Comparison of ENCODE assay signal across 1 cellular context in the genomic region with DNA sequence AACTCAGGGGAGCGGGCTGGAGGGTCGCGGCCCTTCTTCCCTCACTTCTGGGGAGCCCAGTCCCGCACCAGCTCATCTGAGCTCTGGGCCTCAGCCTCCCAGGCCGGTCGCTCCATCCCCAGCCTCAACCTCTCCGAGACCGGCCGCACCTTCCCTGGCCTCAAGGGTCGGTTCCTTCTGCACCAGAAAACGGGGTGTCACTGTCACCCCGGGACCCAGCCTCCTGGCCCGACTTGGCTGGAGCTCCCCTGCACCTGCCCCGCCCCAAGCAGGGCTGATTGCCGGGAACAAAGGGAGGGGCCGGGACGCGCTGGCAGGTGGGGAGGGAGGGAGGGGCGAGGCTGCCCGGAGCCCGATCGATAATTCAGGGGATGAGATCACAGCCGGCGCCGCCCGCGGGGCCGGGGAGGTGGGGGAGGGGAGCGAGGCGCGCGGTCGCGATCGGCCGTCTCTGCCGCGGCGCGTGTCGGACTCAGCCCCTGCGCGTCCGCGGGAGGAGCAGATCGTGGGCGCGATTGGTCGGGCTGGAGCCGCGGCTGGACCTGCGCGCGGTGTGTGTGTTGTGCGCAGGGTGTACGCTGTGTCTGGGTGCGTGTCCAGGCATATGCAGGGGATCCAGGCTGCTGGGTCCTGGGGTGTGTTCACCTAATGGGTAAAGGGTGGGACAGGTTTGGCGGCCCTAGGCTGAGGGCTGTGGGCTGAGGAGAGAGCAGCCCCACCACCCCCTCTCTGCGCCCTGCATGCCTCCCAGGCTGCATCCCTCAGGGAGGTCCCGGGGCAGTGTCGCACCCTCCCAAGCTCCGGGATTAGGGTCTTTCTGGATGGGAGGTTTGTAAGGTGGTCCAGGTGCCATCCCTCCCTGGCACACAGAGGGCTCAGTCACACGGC.
TF ChIP-seq lines count a peak whose summit lies in the region.

No MANE protein-coding gene starts in this region.

TF ChIP-seq in HepG2, 621 proteins besides CTCF, POLR2A, EP300 and RAD21 (continued from another document and continues in another):
- TF ChIP-seq, protein P1, sequence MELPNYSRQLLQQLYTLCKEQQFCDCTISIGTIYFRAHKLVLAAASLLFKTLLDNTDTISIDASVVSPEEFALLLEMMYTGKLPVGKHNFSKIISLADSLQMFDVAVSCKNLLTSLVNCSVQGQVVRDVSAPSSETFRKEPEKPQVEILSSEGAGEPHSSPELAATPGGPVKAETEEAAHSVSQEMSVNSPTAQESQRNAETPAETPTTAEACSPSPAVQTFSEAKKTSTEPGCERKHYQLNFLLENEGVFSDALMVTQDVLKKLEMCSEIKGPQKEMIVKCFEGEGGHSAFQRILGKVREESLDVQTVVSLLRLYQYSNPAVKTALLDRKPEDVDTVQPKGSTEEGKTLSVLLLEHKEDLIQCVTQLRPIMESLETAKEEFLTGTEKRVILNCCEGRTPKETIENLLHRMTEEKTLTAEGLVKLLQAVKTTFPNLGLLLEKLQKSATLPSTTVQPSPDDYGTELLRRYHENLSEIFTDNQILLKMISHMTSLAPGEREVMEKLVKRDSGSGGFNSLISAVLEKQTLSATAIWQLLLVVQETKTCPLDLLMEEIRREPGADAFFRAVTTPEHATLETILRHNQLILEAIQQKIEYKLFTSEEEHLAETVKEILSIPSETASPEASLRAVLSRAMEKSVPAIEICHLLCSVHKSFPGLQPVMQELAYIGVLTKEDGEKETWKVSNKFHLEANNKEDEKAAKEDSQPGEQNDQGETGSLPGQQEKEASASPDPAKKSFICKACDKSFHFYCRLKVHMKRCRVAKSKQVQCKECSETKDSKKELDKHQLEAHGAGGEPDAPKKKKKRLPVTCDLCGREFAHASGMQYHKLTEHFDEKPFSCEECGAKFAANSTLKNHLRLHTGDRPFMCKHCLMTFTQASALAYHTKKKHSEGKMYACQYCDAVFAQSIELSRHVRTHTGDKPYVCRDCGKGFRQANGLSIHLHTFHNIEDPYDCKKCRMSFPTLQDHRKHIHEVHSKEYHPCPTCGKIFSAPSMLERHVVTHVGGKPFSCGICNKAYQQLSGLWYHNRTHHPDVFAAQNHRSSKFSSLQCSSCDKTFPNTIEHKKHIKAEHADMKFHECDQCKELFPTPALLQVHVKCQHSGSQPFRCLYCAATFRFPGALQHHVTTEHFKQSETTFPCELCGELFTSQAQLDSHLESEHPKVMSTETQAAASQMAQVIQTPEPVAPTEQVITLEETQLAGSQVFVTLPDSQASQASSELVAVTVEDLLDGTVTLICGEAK (IDR thresholded peaks at IDR 0.05), result no peak
- TF ChIP-seq, protein P1 (CRISPR knock-in tag; IDR thresholded peaks at IDR 0.05), result no peak
- TF ChIP-seq ZNF567 (CRISPR knock-in tag; IDR thresholded peaks at IDR 0.05; ENCODE audit: borderline replicate concordance), result no peak
- TF ChIP-seq CREM (IDR thresholded peaks at IDR 0.05), result no peak
- no peak for TF ChIP-seq CREM (CRISPR knock-in tag; IDR thresholded peaks at IDR 0.05)
- TF ChIP-seq MEF2D (CRISPR knock-in tag; IDR thresholded peaks at IDR 0.05), result no peak
- peak; percentile 73 for TF ChIP-seq BORCS8-MEF2B (CRISPR knock-in tag; IDR thresholded peaks at IDR 0.05)
- TF ChIP-seq ZBTB38 (CRISPR knock-in tag; IDR thresholded peaks at IDR 0.05), result no peak; the same call in 1 of the 2 replicates
- TF ChIP-seq, protein P2, sequence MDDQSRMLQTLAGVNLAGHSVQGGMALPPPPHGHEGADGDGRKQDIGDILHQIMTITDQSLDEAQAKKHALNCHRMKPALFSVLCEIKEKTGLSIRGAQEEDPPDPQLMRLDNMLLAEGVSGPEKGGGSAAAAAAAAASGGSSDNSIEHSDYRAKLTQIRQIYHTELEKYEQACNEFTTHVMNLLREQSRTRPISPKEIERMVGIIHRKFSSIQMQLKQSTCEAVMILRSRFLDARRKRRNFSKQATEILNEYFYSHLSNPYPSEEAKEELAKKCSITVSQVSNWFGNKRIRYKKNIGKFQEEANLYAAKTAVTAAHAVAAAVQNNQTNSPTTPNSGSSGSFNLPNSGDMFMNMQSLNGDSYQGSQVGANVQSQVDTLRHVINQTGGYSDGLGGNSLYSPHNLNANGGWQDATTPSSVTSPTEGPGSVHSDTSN (CRISPR knock-in tag; IDR thresholded peaks at IDR 0.05; ENCODE audit: borderline replicate concordance), result no peak
- TF ChIP-seq ZNF777 (CRISPR knock-in tag; IDR thresholded peaks at IDR 0.05), result no peak; the same call in 1 of the 2 replicates
- TF ChIP-seq, protein P3, sequence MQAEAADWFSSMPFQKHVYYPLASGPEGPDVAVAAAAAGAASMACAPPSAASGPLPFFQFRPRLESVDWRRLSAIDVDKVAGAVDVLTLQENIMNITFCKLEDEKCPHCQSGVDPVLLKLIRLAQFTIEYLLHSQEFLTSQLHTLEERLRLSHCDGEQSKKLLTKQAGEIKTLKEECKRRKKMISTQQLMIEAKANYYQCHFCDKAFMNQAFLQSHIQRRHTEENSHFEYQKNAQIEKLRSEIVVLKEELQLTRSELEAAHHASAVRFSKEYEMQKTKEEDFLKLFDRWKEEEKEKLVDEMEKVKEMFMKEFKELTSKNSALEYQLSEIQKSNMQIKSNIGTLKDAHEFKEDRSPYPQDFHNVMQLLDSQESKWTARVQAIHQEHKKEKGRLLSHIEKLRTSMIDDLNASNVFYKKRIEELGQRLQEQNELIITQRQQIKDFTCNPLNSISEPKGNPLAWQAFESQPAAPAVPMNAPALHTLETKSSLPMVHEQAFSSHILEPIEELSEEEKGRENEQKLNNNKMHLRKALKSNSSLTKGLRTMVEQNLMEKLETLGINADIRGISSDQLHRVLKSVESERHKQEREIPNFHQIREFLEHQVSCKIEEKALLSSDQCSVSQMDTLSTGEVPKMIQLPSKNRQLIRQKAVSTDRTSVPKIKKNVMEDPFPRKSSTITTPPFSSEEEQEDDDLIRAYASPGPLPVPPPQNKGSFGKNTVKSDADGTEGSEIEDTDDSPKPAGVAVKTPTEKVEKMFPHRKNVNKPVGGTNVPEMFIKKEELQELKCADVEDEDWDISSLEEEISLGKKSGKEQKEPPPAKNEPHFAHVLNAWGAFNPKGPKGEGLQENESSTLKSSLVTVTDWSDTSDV (CRISPR knock-in tag; IDR thresholded peaks at IDR 0.05), result no peak
- TF ChIP-seq, protein P4, sequence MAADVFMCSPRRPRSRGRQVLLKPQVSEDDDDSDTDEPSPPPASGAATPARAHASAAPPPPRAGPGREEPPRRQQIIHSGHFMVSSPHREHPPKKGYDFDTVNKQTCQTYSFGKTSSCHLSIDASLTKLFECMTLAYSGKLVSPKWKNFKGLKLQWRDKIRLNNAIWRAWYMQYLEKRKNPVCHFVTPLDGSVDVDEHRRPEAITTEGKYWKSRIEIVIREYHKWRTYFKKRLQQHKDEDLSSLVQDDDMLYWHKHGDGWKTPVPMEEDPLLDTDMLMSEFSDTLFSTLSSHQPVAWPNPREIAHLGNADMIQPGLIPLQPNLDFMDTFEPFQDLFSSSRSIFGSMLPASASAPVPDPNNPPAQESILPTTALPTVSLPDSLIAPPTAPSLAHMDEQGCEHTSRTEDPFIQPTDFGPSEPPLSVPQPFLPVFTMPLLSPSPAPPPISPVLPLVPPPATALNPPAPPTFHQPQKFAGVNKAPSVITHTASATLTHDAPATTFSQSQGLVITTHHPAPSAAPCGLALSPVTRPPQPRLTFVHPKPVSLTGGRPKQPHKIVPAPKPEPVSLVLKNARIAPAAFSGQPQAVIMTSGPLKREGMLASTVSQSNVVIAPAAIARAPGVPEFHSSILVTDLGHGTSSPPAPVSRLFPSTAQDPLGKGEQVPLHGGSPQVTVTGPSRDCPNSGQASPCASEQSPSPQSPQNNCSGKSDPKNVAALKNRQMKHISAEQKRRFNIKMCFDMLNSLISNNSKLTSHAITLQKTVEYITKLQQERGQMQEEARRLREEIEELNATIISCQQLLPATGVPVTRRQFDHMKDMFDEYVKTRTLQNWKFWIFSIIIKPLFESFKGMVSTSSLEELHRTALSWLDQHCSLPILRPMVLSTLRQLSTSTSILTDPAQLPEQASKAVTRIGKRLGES (CRISPR knock-in tag; IDR thresholded peaks at IDR 0.05; ENCODE audit: borderline replicate concordance), result no peak
- TF ChIP-seq ZNF552 (CRISPR knock-in tag; IDR thresholded peaks at IDR 0.05; ENCODE audit: borderline replicate concordance), result no peak
- TF ChIP-seq, protein P5, sequence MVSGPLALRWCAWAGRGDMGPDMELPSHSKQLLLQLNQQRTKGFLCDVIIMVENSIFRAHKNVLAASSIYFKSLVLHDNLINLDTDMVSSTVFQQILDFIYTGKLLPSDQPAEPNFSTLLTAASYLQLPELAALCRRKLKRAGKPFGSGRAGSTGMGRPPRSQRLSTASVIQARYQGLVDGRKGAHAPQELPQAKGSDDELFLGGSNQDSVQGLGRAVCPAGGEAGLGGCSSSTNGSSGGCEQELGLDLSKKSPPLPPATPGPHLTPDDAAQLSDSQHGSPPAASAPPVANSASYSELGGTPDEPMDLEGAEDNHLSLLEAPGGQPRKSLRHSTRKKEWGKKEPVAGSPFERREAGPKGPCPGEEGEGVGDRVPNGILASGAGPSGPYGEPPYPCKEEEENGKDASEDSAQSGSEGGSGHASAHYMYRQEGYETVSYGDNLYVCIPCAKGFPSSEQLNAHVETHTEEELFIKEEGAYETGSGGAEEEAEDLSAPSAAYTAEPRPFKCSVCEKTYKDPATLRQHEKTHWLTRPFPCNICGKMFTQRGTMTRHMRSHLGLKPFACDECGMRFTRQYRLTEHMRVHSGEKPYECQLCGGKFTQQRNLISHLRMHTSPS (CRISPR knock-in tag; IDR thresholded peaks at IDR 0.05; ENCODE audit: low read depth), result peak; percentile 71
- TF ChIP-seq TBP (CRISPR knock-in tag; IDR thresholded peaks at IDR 0.05), result no peak
- TF ChIP-seq ZNF557 (CRISPR knock-in tag; IDR thresholded peaks at IDR 0.05), result no peak
- 0 out of 2 replicates have a peak, but pooled peaks have one; percentile 42 for TF ChIP-seq ZNF563 (CRISPR knock-in tag; IDR thresholded peaks at IDR 0.05)
- TF ChIP-seq PHF8 (CRISPR knock-in tag; IDR thresholded peaks at IDR 0.05), result no peak
- TF ChIP-seq, protein P6, sequence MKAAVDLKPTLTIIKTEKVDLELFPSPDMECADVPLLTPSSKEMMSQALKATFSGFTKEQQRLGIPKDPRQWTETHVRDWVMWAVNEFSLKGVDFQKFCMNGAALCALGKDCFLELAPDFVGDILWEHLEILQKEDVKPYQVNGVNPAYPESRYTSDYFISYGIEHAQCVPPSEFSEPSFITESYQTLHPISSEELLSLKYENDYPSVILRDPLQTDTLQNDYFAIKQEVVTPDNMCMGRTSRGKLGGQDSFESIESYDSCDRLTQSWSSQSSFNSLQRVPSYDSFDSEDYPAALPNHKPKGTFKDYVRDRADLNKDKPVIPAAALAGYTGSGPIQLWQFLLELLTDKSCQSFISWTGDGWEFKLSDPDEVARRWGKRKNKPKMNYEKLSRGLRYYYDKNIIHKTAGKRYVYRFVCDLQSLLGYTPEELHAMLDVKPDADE (CRISPR knock-in tag; IDR thresholded peaks at IDR 0.05), result no peak
- no peak for TF ChIP-seq RBAK (CRISPR knock-in tag; IDR thresholded peaks at IDR 0.05)
- TF ChIP-seq MTA3 (CRISPR knock-in tag; IDR thresholded peaks at IDR 0.05), result no peak
- TF ChIP-seq, protein P7, sequence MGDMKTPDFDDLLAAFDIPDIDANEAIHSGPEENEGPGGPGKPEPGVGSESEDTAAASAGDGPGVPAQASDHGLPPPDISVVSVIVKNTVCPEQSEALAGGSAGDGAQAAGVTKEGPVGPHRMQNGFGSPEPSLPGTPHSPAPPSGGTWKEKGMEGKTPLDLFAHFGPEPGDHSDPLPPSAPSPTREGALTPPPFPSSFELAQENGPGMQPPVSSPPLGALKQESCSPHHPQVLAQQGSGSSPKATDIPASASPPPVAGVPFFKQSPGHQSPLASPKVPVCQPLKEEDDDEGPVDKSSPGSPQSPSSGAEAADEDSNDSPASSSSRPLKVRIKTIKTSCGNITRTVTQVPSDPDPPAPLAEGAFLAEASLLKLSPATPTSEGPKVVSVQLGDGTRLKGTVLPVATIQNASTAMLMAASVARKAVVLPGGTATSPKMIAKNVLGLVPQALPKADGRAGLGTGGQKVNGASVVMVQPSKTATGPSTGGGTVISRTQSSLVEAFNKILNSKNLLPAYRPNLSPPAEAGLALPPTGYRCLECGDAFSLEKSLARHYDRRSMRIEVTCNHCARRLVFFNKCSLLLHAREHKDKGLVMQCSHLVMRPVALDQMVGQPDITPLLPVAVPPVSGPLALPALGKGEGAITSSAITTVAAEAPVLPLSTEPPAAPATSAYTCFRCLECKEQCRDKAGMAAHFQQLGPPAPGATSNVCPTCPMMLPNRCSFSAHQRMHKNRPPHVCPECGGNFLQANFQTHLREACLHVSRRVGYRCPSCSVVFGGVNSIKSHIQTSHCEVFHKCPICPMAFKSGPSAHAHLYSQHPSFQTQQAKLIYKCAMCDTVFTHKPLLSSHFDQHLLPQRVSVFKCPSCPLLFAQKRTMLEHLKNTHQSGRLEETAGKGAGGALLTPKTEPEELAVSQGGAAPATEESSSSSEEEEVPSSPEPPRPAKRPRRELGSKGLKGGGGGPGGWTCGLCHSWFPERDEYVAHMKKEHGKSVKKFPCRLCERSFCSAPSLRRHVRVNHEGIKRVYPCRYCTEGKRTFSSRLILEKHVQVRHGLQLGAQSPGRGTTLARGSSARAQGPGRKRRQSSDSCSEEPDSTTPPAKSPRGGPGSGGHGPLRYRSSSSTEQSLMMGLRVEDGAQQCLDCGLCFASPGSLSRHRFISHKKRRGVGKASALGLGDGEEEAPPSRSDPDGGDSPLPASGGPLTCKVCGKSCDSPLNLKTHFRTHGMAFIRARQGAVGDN (CRISPR knock-in tag; IDR thresholded peaks at IDR 0.05), result peak; percentile 81
- TF ChIP-seq RFXANK (CRISPR knock-in tag; IDR thresholded peaks at IDR 0.05), result no peak
- TF ChIP-seq, protein P8, sequence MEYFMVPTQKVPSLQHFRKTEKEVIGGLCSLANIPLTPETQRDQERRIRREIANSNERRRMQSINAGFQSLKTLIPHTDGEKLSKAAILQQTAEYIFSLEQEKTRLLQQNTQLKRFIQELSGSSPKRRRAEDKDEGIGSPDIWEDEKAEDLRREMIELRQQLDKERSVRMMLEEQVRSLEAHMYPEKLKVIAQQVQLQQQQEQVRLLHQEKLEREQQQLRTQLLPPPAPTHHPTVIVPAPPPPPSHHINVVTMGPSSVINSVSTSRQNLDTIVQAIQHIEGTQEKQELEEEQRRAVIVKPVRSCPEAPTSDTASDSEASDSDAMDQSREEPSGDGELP (IDR thresholded peaks at IDR 0.05; ENCODE audit: borderline replicate concordance, low read depth), result peak; percentile 57; the same call in 1 of the 2 replicates
